In genomic region chr10:26938578-26938977, GRCh38 we compare ENCODE assay signal across 18 cellular contexts.
DNase-seq lines count a peak whose midpoint lies in the region; ATAC-seq, FAIRE-seq and TF ChIP-seq lines count a peak whose summit lies in the region.
"Had no signal": no experiment of that assay in that cellular context is flagged by ENCODE, and none has a peak within 500 bp of the region (broad histone marks: within the 10 kb centered on the region; RNA-seq: fewer than 3 reads in every experiment).

No MANE protein-coding gene starts in this region.

- H3F3A ChIP-seq in GM23338 (replicated peaks; ENCODE audit: low read depth): 0 out of 2 replicates have a peak, but pooled peaks cover 7% of the 10 kb centered on the region

- H3K4me1 Mint-ChIP-seq in GM23338: peaks cover 12% of the 10 kb centered on the region; the same call in 2 of the 3 replicates
- H3K4me1 Mint-ChIP-seq: CD4-positive, CD25-positive, alpha-beta regulatory T cell had no signal

- no peaks in the 10 kb centered on the region for H3K79me2 ChIP-seq in GM23338 (replicated peaks; ENCODE audit: insufficient read depth)
- H3K79me2 ChIP-seq in H1 (ENCODE audit: control insufficient read depth in 1 of 2, insufficient read depth in 2 of 2, low read length in 2 of 2): no peaks in the 10 kb centered on the region
- H3K79me2 ChIP-seq in osteoblast (ENCODE audit: insufficient read depth, low read length): no peaks in the 10 kb centered on the region

- H3K27me3 Mint-ChIP-seq in GM23338 (ENCODE audit: insufficient read depth, low read depth, poor library complexity): peaks cover 8% of the 10 kb centered on the region

- no peaks in the 10 kb centered on the region for H3K9me3 Mint-ChIP-seq in GM23338

- no peak overlapping the region for H3K56ac ChIP-seq in H1 (replicated peaks; ENCODE audit: insufficient read length, low read depth, low read length)

- FAIRE-seq in H1 (lab: Jason Lieb, UNC): peak; percentile 75
- FAIRE-seq: GM19239, K562 had no signal

- H2AFZ ChIP-seq in GM23338: no peak overlapping the region
- peak overlapping the region; percentile 69; the same call in 1 of the 2 replicates for H2AFZ ChIP-seq in H1 (ENCODE audit: low read length)
- no peak overlapping the region for H2AFZ ChIP-seq in osteoblast (ENCODE audit: low read length)
- H2AFZ ChIP-seq: GM23248 had no signal

- H2BK20ac ChIP-seq in H1 (ENCODE audit: low read length): no peak overlapping the region

- H3K27me3 ChIP-seq in GM23338 (ENCODE audit: insufficient read depth) (no peaks in the 10 kb centered on the region), H1 (replicated peaks in 1 of 4; ENCODE audit: control insufficient read depth in 3 of 4, extremely low read depth in 1 of 4, insufficient read depth in 3 of 4, low read length in 3 of 4) (no peaks in the 10 kb centered on the region), osteoblast (ENCODE audit: insufficient read depth, low read length) (no peaks in the 10 kb centered on the region)
- H3K27me3 ChIP-seq: BLaER1 had no signal

- DNase-seq in GM23338 (ENCODE audit: low spot score): peak; percentile 81
- DNase-seq in HT1080 (ENCODE audit: low read depth): peak; percentile 39
- DNase-seq in H1 (ENCODE audit: low read depth in 1 of 2, low spot score in 2 of 2): no peak
- DNase-seq in osteoblast (ENCODE audit: insufficient read length, low spot score, missing footprints): peak; percentile 39
- no peak for DNase-seq in activated T-cell treated with anti-CD3 and anti-CD28 coated beads for 4 hours
- no peak for DNase-seq in lower leg skin (ENCODE audit: low spot score in 2 of 2)
- DNase-seq: 8988T; AML-193; CD4-positive, CD25-positive, alpha-beta regulatory T cell; DMS53; GF-D8; HCEC 1CT had no signal

- POLR2A ChIA-PET in H1 (lab: Charles Lee; ENCODE audit: partially characterized antibody): no interaction called here

- H3K4me1 ChIP-seq in GM23338 (ENCODE audit: insufficient read depth): no peaks in the 10 kb centered on the region
- H3K4me1 ChIP-seq in H1 (replicated peaks in 1 of 4; ENCODE audit: control insufficient read depth in 3 of 4, insufficient read depth in 4 of 4, low read length in 3 of 4): no peaks in the 10 kb centered on the region; a peak in 1 of 7 replicates
- H3K4me1 ChIP-seq in osteoblast (ENCODE audit: insufficient read depth, low read length): no peaks in the 10 kb centered on the region
- H3K4me1 ChIP-seq: BLaER1 had no signal

- no peak overlapping the region for H2BK12ac ChIP-seq in H1 (ENCODE audit: low read depth, low read length)

- H3K9me2 ChIP-seq in GM23338 (ENCODE audit: insufficient read depth): peaks cover 4% of the 10 kb centered on the region; the same call in 1 of the 2 replicates

- CTCF ChIA-PET in H1 (lab: Charles Lee; ENCODE audit: partially characterized antibody): no interaction called here

- H3K14ac ChIP-seq in H1 (ENCODE audit: insufficient read length): no peak overlapping the region

- no peaks in the 10 kb centered on the region for H3K36me3 ChIP-seq in GM23338 (ENCODE audit: insufficient read depth)
- H3K36me3 ChIP-seq in H1 (ENCODE audit: control insufficient read depth in 2 of 4, insufficient read depth in 4 of 4, low read length in 3 of 4): no peaks in the 10 kb centered on the region
- no peaks in the 10 kb centered on the region for H3K36me3 ChIP-seq in osteoblast (ENCODE audit: insufficient read depth, low read length)
- H3K36me3 ChIP-seq: BLaER1 had no signal

- H3K18ac ChIP-seq in H1 (ENCODE audit: extremely low read depth, low read length): no peak overlapping the region

- H3K4me3 ChIP-seq in GM23338 (no peak overlapping the region), H1 (ENCODE audit: extremely low read depth in 1 of 4, insufficient read depth in 2 of 4, low read depth in 3 of 4, low read length in 4 of 4) (no peak overlapping the region), osteoblast (ENCODE audit: insufficient read depth, low read length) (no peak overlapping the region), lower leg skin (ENCODE audit: low read depth, poor library complexity, severe bottlenecking) (no peak overlapping the region)
- H3K4me3 ChIP-seq: BLaER1, GM23248, K562 had no signal

- TF ChIP-seq POLR2A in H1 (IDR thresholded peaks at IDR 0.05; ENCODE audit: control extremely low read depth in 1 of 2, low read depth in 2 of 2, low read length in 2 of 2): no peak
- TF ChIP-seq POLR2A in lower leg skin (IDR thresholded peaks at IDR 0.05): no peak

- no peaks in the 10 kb centered on the region for H3K23me2 ChIP-seq in H1 (ENCODE audit: low read depth, low read length)

- H2BK15ac ChIP-seq in H1 (ENCODE audit: low read length): no peak overlapping the region

- no peak overlapping the region for H3K27ac Mint-ChIP-seq in GM23338
- H3K27ac Mint-ChIP-seq: CD4-positive, CD25-positive, alpha-beta regulatory T cell had no signal

- H3K79me1 ChIP-seq in H1 (ENCODE audit: low read depth, low read length): no peaks in the 10 kb centered on the region

- no peak overlapping the region for H3K9ac ChIP-seq in H1 (replicated peaks in 1 of 4; ENCODE audit: extremely low read depth in 1 of 4, low read depth in 3 of 4, low read length in 3 of 4)
- H3K9ac ChIP-seq: BLaER1, GM23248 had no signal

- no peak overlapping the region for H2AK5ac ChIP-seq in H1 (ENCODE audit: low read depth, low read length)

- no peak overlapping the region for H4K8ac ChIP-seq in H1 (ENCODE audit: extremely low read depth, insufficient read depth, low read length)

- intact Hi-C loops in lower leg skin (cut with DNase I; ENCODE audit: low total_unique reads): no loop called here

- no peak overlapping the region for H3K4me3 Mint-ChIP-seq in GM23338
- H3K4me3 Mint-ChIP-seq: CD4-positive, CD25-positive, alpha-beta regulatory T cell had no signal

- no peaks in the 10 kb centered on the region for H4K20me1 ChIP-seq in GM23338 (replicated peaks; ENCODE audit: insufficient read depth)
- peaks cover 0 to 2% of the 10 kb centered on the region in 2 experiments for H4K20me1 ChIP-seq in H1 (replicated peaks in 1 of 2; ENCODE audit: control insufficient read depth in 1 of 2, insufficient read depth in 2 of 2, low read length in 2 of 2)
- no peaks in the 10 kb centered on the region for H4K20me1 ChIP-seq in osteoblast (ENCODE audit: insufficient read depth, low read length)
- H4K20me1 ChIP-seq: BLaER1 had no signal

- no peak overlapping the region for H4K5ac ChIP-seq in H1 (ENCODE audit: insufficient read length, low read depth, low read length)

- no peak for TF ChIP-seq EP300 in H1 (IDR thresholded peaks at IDR 0.05; ENCODE audit: borderline replicate concordance in 1 of 2, low read depth in 2 of 2, low read length in 2 of 2)

- no peak for TF ChIP-seq RAD21 in H1 (IDR thresholded peaks at IDR 0.05 in 1 of 2, conservative IDR thresholded peaks at IDR 0.05 in 1 of 2; ENCODE audit: low read depth in 2 of 2, low read length in 2 of 2)

- H3K27ac ChIP-seq in GM23338 (ENCODE audit: low read depth) (no peak overlapping the region), H1 (ENCODE audit: low read depth, low read length) (0 out of 2 replicates have a peak overlapping the region, but pooled peaks have one; percentile 10), osteoblast (ENCODE audit: low read depth, low read length) (no peak overlapping the region)
- H3K27ac ChIP-seq: BLaER1, GM23248, HL-60 had no signal

- TF ChIP-seq CTCF in GM23338 (conservative IDR thresholded peaks at IDR 0.05; ENCODE audit: low read depth in 2 of 2) (no peak), H1 (IDR thresholded peaks at IDR 0.05; ENCODE audit: control extremely low read depth in 1 of 3, insufficient read depth in 1 of 3, low read depth in 1 of 3, low read length in 3 of 3) (no peak), osteoblast (IDR thresholded peaks at IDR 0.05; ENCODE audit: extremely low read depth, low read depth, low read length) (no peak), lower leg skin (IDR thresholded peaks at IDR 0.05) (no peak)

- WGBS in H1 (ENCODE audit: extremely low coverage in 1 of 2, insufficient coverage in 1 of 2, insufficient read length in 1 of 2, insufficient replicate concordance in 2 of 2, low coverage in 1 of 2, low lambda C conversion rate in 2 of 2, missing lambda C conversion rate in 1 of 2), 2 experiments: 86% methylated on average over 4 of the region's 4 CpGs; no CpG with 5 or more reads in 1 of the 2 experiments
- WGBS in lower leg skin, 2 donors: 77 to 83% methylated on average over 4 of the region's 4 CpGs

- ATAC-seq in GM23338: peak; percentile 47
- ATAC-seq in GM21723 (IDR thresholded peaks at IDR 0.05; ENCODE audit: unreplicated experiment): no peak
- ATAC-seq: K562 had no signal

- no peak overlapping the region for H4K91ac ChIP-seq in H1 (replicated peaks; ENCODE audit: insufficient read length, low read length)

- no peak overlapping the region for H2BK5ac ChIP-seq in H1 (ENCODE audit: low read depth, low read length)

- no peak overlapping the region for H2BK120ac ChIP-seq in H1 (replicated peaks; ENCODE audit: low read depth, low read length)

- no peak overlapping the region for H3K4ac ChIP-seq in H1 (replicated peaks; ENCODE audit: insufficient read length, low read depth, low read length)

- no peaks in the 10 kb centered on the region for H3K36me3 Mint-ChIP-seq in GM23338 (ENCODE audit: low read depth)
- H3K36me3 Mint-ChIP-seq: CD4-positive, CD25-positive, alpha-beta regulatory T cell had no signal

- H3K9me3 ChIP-seq in H1 (ENCODE audit: insufficient read depth in 2 of 2, low read depth in 1 of 2, low read length in 1 of 2) (no peaks in the 10 kb centered on the region), osteoblast (ENCODE audit: low read depth, low read length) (no peaks in the 10 kb centered on the region)
- H3K9me3 ChIP-seq: BLaER1 had no signal

- H3K4me2 ChIP-seq in GM23338 (no peak overlapping the region), H1 (ENCODE audit: insufficient read depth in 1 of 2, low read depth in 2 of 2, low read length in 2 of 2) (no peak overlapping the region), osteoblast (ENCODE audit: insufficient read depth, low read length) (no peak overlapping the region)
- H3K4me2 ChIP-seq: BLaER1 had no signal

- H3K23ac ChIP-seq in H1 (ENCODE audit: insufficient read length): no peak overlapping the region

TF ChIP-seq in H1, 55 proteins besides CTCF, POLR2A, EP300 and RAD21:
- TF ChIP-seq CEBPB (IDR thresholded peaks at IDR 0.05; ENCODE audit: low read depth, low read length) (no peak), MAX (IDR thresholded peaks at IDR 0.05) (no peak), JUND (IDR thresholded peaks at IDR 0.05; ENCODE audit: low read length) (peak; percentile 51; the same call in 1 of the 2 replicates)

Comparison
In these comparisons a context has a peak if more than half of its experiments do, and no peak if none do; other contexts are left out.
1. DNase-seq: peak in GM23338 (single experiment), HT1080 (single experiment) and osteoblast (single experiment); none in H1 (0 of 2), activated T-cell treated with anti-CD3 and anti-CD28 coated beads for 4 hours (single experiment) and lower leg skin (0 of 2).